In genomic region chr1:216051071-216051470, GRCh38 we compare ENCODE assay signal across 40 cellular contexts.
"Had no signal": no experiment of that assay in that cellular context is flagged by ENCODE, and none has a peak within 500 bp of the region (broad histone marks: within the 10 kb centered on the region; RNA-seq: fewer than 3 reads in every experiment).

No MANE protein-coding gene starts in this region.

- H3K4me1 Mint-ChIP-seq: activated naive CD4-positive, alpha-beta T cell treated with anti-CD3 and anti-CD28 coated beads, Interleukin-2, amount 10 ng/mL, durations not matched to agents 7 days and 5 days; activated naive CD4-positive, alpha-beta T cell treated with anti-CD3 and anti-CD28 coated beads, Interleukin-2, amount 50 U/mL, for 24 hours; activated naive CD8-positive, alpha-beta T cell treated with anti-CD3 and anti-CD28 coated beads for 36 hours; activated naive CD8-positive, alpha-beta T cell treated with anti-CD3 and anti-CD28 coated beads, Interleukin-2, amount 10 ng/mL, durations not matched to agents 7 days and 5 days; activated naive CD8-positive, alpha-beta T cell treated with anti-CD3 and anti-CD28 coated beads, Interleukin-2, amount 50 U/mL, for 24 hours; activated T-helper 17 cell treated with anti-CD3 and anti-CD28 coated beads, Interleukin-2, amount 50 U/mL, for 72 hours; central memory CD8-positive, alpha-beta T cell had no signal

- H3K9me3 ChIP-seq: adrenal gland, ascending aorta, body of pancreas, breast epithelium had no signal

- FAIRE-seq: astrocyte, bronchial epithelial cell had no signal

- H3K4me1 ChIP-seq: adrenal gland, ascending aorta, breast epithelium had no signal

- H3K27me3 Mint-ChIP-seq: activated naive CD4-positive, alpha-beta T cell treated with anti-CD3 and anti-CD28 coated beads, Interleukin-2, amount 10 ng/mL, durations not matched to agents 7 days and 5 days; activated naive CD4-positive, alpha-beta T cell treated with anti-CD3 and anti-CD28 coated beads, Interleukin-2, amount 50 U/mL, for 24 hours; activated naive CD8-positive, alpha-beta T cell; activated naive CD8-positive, alpha-beta T cell treated with anti-CD3 and anti-CD28 coated beads for 36 hours; activated naive CD8-positive, alpha-beta T cell treated with anti-CD3 and anti-CD28 coated beads, Interleukin-2, amount 10 ng/mL, durations not matched to agents 7 days and 5 days; activated naive CD8-positive, alpha-beta T cell treated with anti-CD3 and anti-CD28 coated beads, Interleukin-2, amount 50 U/mL, for 24 hours; activated T-cell treated with anti-CD3 and anti-CD28 coated beads, Interleukin-2, amount 50 U/mL, for 24 hours; activated T-helper 17 cell treated with anti-CD3 and anti-CD28 coated beads, Interleukin-2, amount 50 U/mL, for 72 hours; brain; central memory CD8-positive, alpha-beta T cell had no signal

- H3K4me3 Mint-ChIP-seq: activated naive CD4-positive, alpha-beta T cell treated with anti-CD3 and anti-CD28 coated beads for 36 hours; activated naive CD4-positive, alpha-beta T cell treated with anti-CD3 and anti-CD28 coated beads, Interleukin-2, amount 10 ng/mL, durations not matched to agents 7 days and 5 days; activated naive CD4-positive, alpha-beta T cell treated with anti-CD3 and anti-CD28 coated beads, Interleukin-2, amount 50 U/mL, for 24 hours; activated naive CD8-positive, alpha-beta T cell; activated naive CD8-positive, alpha-beta T cell treated with anti-CD3 and anti-CD28 coated beads for 36 hours; activated naive CD8-positive, alpha-beta T cell treated with anti-CD3 and anti-CD28 coated beads, Interleukin-2, amount 10 ng/mL, durations not matched to agents 7 days and 5 days; activated naive CD8-positive, alpha-beta T cell treated with anti-CD3 and anti-CD28 coated beads, Interleukin-2, amount 50 U/mL, for 24 hours; activated T-cell treated with anti-CD3 and anti-CD28 coated beads, Interleukin-2, amount 50 U/mL, for 24 hours; activated T-cell treated with anti-CD3 and anti-CD28 coated beads, Interleukin-2, amount 50 U/mL, for 4 hours; activated T-cell treated with anti-CD3 and anti-CD28 coated beads, Interleukin-2, amount 50 U/mL, for 72 hours; activated T-helper 1 cell treated with anti-CD3 and anti-CD28 coated beads, Interleukin-12 subunit alpha, Interleukin-12 subunit beta, Interleukin-2, Interleukin-4 antibody, amounts not matched to agents 30 ng/mL and 10 ng/mL and 1 ng/mL, durations not matched to agents 14 hours and 24 hours and 36 hours; activated T-helper 17 cell treated with anti-CD3 and anti-CD28 coated beads, Interleukin-2, amount 50 U/mL, for 72 hours; brain; central memory CD8-positive, alpha-beta T cell had no signal

- ATAC-seq: activated naive CD4-positive, alpha-beta T cell treated with anti-CD3 and anti-CD28 coated beads, Interleukin-2, amount 50 U/mL, for 72 hours; activated naive CD8-positive, alpha-beta T cell treated with anti-CD3 and anti-CD28 coated beads, Interleukin-2, amount 50 U/mL, for 24 hours; activated T-cell treated with anti-CD3 and anti-CD28 coated beads, Interleukin-2, amount 50 U/mL, for 4 hours; activated T-cell treated with anti-CD3 and anti-CD28 coated beads, Interleukin-2, amount 50 U/mL, for 72 hours; activated T-helper 17 cell treated with anti-CD3 and anti-CD28 coated beads, Interleukin-2, amount 50 U/mL, for 72 hours; body of pancreas had no signal

- H3K27me3 ChIP-seq: adrenal gland, ascending aorta, body of pancreas, brain microvascular endothelial cell, breast epithelium, cardiac muscle cell had no signal

- H3K27ac Mint-ChIP-seq: activated naive CD4-positive, alpha-beta T cell treated with anti-CD3 and anti-CD28 coated beads for 36 hours; activated naive CD4-positive, alpha-beta T cell treated with anti-CD3 and anti-CD28 coated beads, Interleukin-2, amount 10 ng/mL, durations not matched to agents 7 days and 5 days; activated naive CD4-positive, alpha-beta T cell treated with anti-CD3 and anti-CD28 coated beads, Interleukin-2, amount 50 U/mL, for 24 hours; activated naive CD4-positive, alpha-beta T cell treated with anti-CD3 and anti-CD28 coated beads, Interleukin-2, amount 50 U/mL, for 72 hours; activated naive CD8-positive, alpha-beta T cell; activated naive CD8-positive, alpha-beta T cell treated with anti-CD3 and anti-CD28 coated beads for 36 hours; activated naive CD8-positive, alpha-beta T cell treated with anti-CD3 and anti-CD28 coated beads, Interleukin-2, amount 10 ng/mL, durations not matched to agents 7 days and 5 days; activated naive CD8-positive, alpha-beta T cell treated with anti-CD3 and anti-CD28 coated beads, Interleukin-2, amount 50 U/mL, for 24 hours; activated T-cell treated with anti-CD3 and anti-CD28 coated beads, Interleukin-2, amount 50 U/mL, for 24 hours; activated T-cell treated with anti-CD3 and anti-CD28 coated beads, Interleukin-2, amount 50 U/mL, for 72 hours; activated T-helper 1 cell treated with anti-CD3 and anti-CD28 coated beads, Interleukin-12 subunit alpha, Interleukin-12 subunit beta, Interleukin-2, Interleukin-4 antibody, amounts not matched to agents 30 ng/mL and 10 ng/mL and 1 ng/mL, durations not matched to agents 14 hours and 24 hours and 36 hours; activated T-helper 17 cell treated with anti-CD3 and anti-CD28 coated beads, Interleukin-2, amount 50 U/mL, for 72 hours; activated T-helper 2 cell treated with anti-CD3 and anti-CD28 coated beads, Interferon-gamma antibody, Interleukin-2, Interleukin-4, amounts not matched to agents 10 μg/mL and 5 μg/mL and 100 μg/mL, durations not matched to agents 14 hours and 24 hours and 36 hours; brain had no signal

- H3K36me3 Mint-ChIP-seq: activated naive CD4-positive, alpha-beta T cell treated with anti-CD3 and anti-CD28 coated beads, Interleukin-2, amount 10 ng/mL, durations not matched to agents 7 days and 5 days; activated naive CD4-positive, alpha-beta T cell treated with anti-CD3 and anti-CD28 coated beads, Interleukin-2, amount 50 U/mL, for 24 hours; activated naive CD8-positive, alpha-beta T cell; activated naive CD8-positive, alpha-beta T cell treated with anti-CD3 and anti-CD28 coated beads for 36 hours; activated naive CD8-positive, alpha-beta T cell treated with anti-CD3 and anti-CD28 coated beads, Interleukin-2, amount 10 ng/mL, durations not matched to agents 7 days and 5 days; brain had no signal

- DNase-seq: activated effector memory CD4-positive, alpha-beta T cell treated with anti-CD3 and anti-CD28 coated beads, Interleukin-2, amount 50 U/mL, for 16 hours; activated effector memory CD4-positive, alpha-beta T cell treated with Interleukin-2 at 50 U/mL for 16 hours; activated gamma-delta T cell; activated gamma-delta T cell treated with Interleukin-2 at 50 U/mL for 16 hours; activated naive CD4-positive, alpha-beta T cell; activated naive CD4-positive, alpha-beta T cell treated with anti-CD3 and anti-CD28 coated beads for 36 hours; activated naive CD4-positive, alpha-beta T cell treated with anti-CD3 and anti-CD28 coated beads, Interleukin-2, amount 10 ng/mL, durations not matched to agents 7 days and 5 days; activated naive CD4-positive, alpha-beta T cell treated with anti-CD3 and anti-CD28 coated beads, Interleukin-2, amount 50 U/mL, for 16 hours; activated naive CD4-positive, alpha-beta T cell treated with Interleukin-2 at 50 U/mL for 16 hours; activated naive CD8-positive, alpha-beta T cell treated with anti-CD3 and anti-CD28 coated beads for 36 hours; activated naive CD8-positive, alpha-beta T cell treated with anti-CD3 and anti-CD28 coated beads, Interleukin-2, amount 10 ng/mL, durations not matched to agents 7 days and 5 days; activated naive CD8-positive, alpha-beta T cell treated with anti-CD3 and anti-CD28 coated beads, Interleukin-2, amount 50 U/mL, for 24 hours; activated T-cell treated with anti-CD3 and anti-CD28 coated beads, Interleukin-2, amount 50 U/mL, for 1 hour; activated T-cell treated with anti-CD3 and anti-CD28 coated beads, Interleukin-2, amount 50 U/mL, for 24 hours; activated T-cell treated with anti-CD3 and anti-CD28 coated beads, Interleukin-2, amount 50 U/mL, for 4 hours; activated T-cell treated with anti-CD3 and anti-CD28 coated beads, Interleukin-2, amount 50 U/mL, for 48 hours; activated T-cell treated with anti-CD3 and anti-CD28 coated beads, Interleukin-2, amount 50 U/mL, for 72 hours; adrenal gland; amniotic stem cell; amygdala; anterior cingulate cortex; aorta; body of pancreas; brain microvascular endothelial cell; caudate nucleus; central memory CD4-positive, alpha-beta T cell; cerebellar nuclear complex had no signal

- H3K4me3 ChIP-seq: adrenal gland, ascending aorta, body of pancreas, breast epithelium, cardiac muscle cell had no signal

- H3K36me3 ChIP-seq: adrenal gland, ascending aorta, brain microvascular endothelial cell, breast epithelium, cardiac muscle cell had no signal

- H3K27ac ChIP-seq: adrenal gland, ascending aorta, body of pancreas, brain microvascular endothelial cell, breast epithelium, cardiac muscle cell had no signal
